24 cellular contexts compared by ENCODE assay signal in genomic region chr7:145875267-145875666, GRCh38.
"Had no signal": no experiment of that assay in that cellular context is flagged by ENCODE, and none has a peak within 500 bp of the region (broad histone marks: within the 10 kb centered on the region; RNA-seq: fewer than 3 reads in every experiment).

No MANE protein-coding gene starts in this region.

- DNase-seq: colonic mucosa; cortex of kidney; dermis blood vessel endothelial cell; dorsolateral prefrontal cortex; effector CD4-positive, alpha-beta T cell; effector CD8-positive, alpha-beta T cell; effector memory CD4-positive, alpha-beta T cell; effector memory CD8-positive, alpha-beta T cell; endodermal cell; erythroblast; esophagus squamous epithelium; foreskin fibroblast; foreskin keratinocyte; foreskin melanocyte; gastrocnemius medialis; glutamatergic neuron; head of caudate nucleus; heart left ventricle; heart right ventricle had no signal

- H3K27ac ChIP-seq: colonic mucosa, coronary artery, dorsolateral prefrontal cortex, epithelial cell of prostate, esophagus muscularis mucosa, esophagus squamous epithelium, foreskin keratinocyte, gastrocnemius medialis, gastroesophageal sphincter, heart left ventricle, heart right ventricle had no signal

- H3K36me3 ChIP-seq: colonic mucosa, esophagus muscularis mucosa, esophagus squamous epithelium, gastrocnemius medialis, gastroesophageal sphincter, heart left ventricle, heart right ventricle had no signal

- ATAC-seq: effector memory CD8-positive, alpha-beta T cell; esophagus mucosa; foreskin keratinocyte; gastrocnemius medialis; gastroesophageal sphincter; heart left ventricle; heart right ventricle had no signal

- H3K9me3 ChIP-seq: colonic mucosa, esophagus muscularis mucosa, gastrocnemius medialis, gastroesophageal sphincter had no signal

- H3K27me3 ChIP-seq: colonic mucosa, dorsolateral prefrontal cortex, esophagus muscularis mucosa, esophagus squamous epithelium, foreskin keratinocyte, gastrocnemius medialis, gastroesophageal sphincter, heart left ventricle, heart right ventricle had no signal

- H3K4me3 ChIP-seq: colonic mucosa, coronary artery, dorsolateral prefrontal cortex, esophagus muscularis mucosa, esophagus squamous epithelium, gastrocnemius medialis, gastroesophageal sphincter, heart left ventricle, heart right ventricle had no signal
